1 cellular context compared by ENCODE assay signal in genomic region chr4:26912810-26913209, GRCh38.
TF ChIP-seq lines count a peak whose summit lies in the region.

No MANE protein-coding gene starts in this region.

TF ChIP-seq in K562, 482 proteins besides CTCF, POLR2A, EP300 and RAD21 (continued from another document):
- TF ChIP-seq HMBOX1 (IDR thresholded peaks at IDR 0.05) (peak; percentile 74; the same call in 1 of the 2 replicates), SNIP1 (IDR thresholded peaks at IDR 0.05; ENCODE audit: low read depth) (no peak), YY1 (IDR thresholded peaks at IDR 0.05; ENCODE audit: borderline replicate concordance in 1 of 3, control insufficient read depth in 1 of 3, extremely low read depth in 1 of 3, insufficient read depth in 3 of 3, insufficient read length in 1 of 3, insufficient replicate concordance in 2 of 3, low read depth in 1 of 3, low read length in 2 of 3) (peak in 1 of 3 experiments; percentile 26), MTF1 (CRISPR knock-in tag; IDR thresholded peaks at IDR 0.05; ENCODE audit: borderline replicate concordance) (no peak), ZBED1 (IDR thresholded peaks at IDR 0.05) (no peak)
